In the genomic region with DNA sequence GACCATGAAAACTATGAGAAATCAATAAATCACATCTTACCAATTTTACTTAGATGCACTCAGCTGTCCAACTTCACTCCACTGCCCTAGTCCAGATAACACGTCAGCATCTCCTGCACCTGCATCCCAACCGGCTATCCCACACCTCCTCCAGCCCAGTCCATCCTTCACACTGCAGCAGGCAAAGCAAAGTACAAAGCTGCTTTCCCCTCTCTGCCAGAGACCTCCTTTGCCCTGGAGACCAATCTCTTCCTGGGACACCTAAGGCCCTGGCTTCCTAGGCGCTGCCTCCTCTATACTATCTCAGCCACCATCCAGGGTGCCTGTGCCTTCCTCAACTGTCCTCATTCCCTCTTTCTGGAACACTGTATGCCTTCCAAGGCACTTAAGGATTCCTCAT, we compare ENCODE assay signal across 1 cellular context.
TF ChIP-seq lines count a peak whose summit lies in the region.

No MANE protein-coding gene starts in this region.

TF ChIP-seq in GM23338, 12 proteins besides CTCF, POLR2A, EP300 and RAD21 (continued from another document):
- TF ChIP-seq, protein P1, sequence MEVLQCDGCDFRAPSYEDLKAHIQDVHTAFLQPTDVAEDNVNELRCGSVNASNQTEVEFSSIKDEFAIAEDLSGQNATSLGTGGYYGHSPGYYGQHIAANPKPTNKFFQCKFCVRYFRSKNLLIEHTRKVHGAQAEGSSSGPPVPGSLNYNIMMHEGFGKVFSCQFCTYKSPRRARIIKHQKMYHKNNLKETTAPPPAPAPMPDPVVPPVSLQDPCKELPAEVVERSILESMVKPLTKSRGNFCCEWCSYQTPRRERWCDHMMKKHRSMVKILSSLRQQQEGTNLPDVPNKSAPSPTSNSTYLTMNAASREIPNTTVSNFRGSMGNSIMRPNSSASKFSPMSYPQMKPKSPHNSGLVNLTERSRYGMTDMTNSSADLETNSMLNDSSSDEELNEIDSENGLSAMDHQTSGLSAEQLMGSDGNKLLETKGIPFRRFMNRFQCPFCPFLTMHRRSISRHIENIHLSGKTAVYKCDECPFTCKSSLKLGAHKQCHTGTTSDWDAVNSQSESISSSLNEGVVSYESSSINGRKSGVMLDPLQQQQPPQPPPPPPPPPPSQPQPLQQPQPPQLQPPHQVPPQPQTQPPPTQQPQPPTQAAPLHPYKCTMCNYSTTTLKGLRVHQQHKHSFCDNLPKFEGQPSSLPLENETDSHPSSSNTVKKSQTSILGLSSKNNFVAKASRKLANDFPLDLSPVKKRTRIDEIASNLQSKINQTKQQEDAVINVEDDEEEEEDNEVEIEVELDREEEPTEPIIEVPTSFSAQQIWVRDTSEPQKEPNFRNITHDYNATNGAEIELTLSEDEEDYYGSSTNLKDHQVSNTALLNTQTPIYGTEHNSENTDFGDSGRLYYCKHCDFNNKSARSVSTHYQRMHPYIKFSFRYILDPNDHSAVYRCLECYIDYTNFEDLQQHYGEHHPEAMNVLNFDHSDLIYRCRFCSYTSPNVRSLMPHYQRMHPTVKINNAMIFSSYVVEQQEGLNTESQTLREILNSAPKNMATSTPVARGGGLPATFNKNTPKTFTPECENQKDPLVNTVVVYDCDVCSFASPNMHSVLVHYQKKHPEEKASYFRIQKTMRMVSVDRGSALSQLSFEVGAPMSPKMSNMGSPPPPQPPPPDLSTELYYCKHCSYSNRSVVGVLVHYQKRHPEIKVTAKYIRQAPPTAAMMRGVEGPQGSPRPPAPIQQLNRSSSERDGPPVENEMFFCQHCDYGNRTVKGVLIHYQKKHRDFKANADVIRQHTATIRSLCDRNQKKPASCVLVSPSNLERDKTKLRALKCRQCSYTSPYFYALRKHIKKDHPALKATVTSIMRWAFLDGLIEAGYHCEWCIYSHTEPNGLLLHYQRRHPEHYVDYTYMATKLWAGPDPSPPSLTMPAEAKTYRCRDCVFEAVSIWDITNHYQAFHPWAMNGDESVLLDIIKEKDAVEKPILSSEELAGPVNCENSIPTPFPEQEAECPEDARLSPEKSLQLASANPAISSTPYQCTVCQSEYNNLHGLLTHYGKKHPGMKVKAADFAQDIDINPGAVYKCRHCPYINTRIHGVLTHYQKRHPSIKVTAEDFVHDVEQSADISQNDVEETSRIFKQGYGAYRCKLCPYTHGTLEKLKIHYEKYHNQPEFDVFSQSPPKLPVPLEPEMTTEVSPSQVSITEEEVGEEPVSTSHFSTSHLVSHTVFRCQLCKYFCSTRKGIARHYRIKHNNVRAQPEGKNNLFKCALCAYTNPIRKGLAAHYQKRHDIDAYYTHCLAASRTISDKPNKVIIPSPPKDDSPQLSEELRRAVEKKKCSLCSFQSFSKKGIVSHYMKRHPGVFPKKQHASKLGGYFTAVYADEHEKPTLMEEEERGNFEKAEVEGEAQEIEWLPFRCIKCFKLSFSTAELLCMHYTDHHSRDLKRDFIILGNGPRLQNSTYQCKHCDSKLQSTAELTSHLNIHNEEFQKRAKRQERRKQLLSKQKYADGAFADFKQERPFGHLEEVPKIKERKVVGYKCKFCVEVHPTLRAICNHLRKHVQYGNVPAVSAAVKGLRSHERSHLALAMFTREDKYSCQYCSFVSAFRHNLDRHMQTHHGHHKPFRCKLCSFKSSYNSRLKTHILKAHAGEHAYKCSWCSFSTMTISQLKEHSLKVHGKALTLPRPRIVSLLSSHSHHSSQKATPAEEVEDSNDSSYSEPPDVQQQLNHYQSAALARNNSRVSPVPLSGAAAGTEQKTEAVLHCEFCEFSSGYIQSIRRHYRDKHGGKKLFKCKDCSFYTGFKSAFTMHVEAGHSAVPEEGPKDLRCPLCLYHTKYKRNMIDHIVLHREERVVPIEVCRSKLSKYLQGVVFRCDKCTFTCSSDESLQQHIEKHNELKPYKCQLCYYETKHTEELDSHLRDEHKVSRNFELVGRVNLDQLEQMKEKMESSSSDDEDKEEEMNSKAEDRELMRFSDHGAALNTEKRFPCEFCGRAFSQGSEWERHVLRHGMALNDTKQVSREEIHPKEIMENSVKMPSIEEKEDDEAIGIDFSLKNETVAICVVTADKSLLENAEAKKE (CRISPR knock-in tag; IDR thresholded peaks at IDR 0.05), result no peak
- TF ChIP-seq, protein P2, sequence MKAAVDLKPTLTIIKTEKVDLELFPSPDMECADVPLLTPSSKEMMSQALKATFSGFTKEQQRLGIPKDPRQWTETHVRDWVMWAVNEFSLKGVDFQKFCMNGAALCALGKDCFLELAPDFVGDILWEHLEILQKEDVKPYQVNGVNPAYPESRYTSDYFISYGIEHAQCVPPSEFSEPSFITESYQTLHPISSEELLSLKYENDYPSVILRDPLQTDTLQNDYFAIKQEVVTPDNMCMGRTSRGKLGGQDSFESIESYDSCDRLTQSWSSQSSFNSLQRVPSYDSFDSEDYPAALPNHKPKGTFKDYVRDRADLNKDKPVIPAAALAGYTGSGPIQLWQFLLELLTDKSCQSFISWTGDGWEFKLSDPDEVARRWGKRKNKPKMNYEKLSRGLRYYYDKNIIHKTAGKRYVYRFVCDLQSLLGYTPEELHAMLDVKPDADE (IDR thresholded peaks at IDR 0.05), result no peak
- no peak for TF ChIP-seq ZNF114 (CRISPR knock-in tag; IDR thresholded peaks at IDR 0.05)
- TF ChIP-seq EZH2 (IDR thresholded peaks at IDR 0.05; ENCODE audit: low read depth, unreplicated experiment), result no peak
- no peak for TF ChIP-seq STAT1 (IDR thresholded peaks at IDR 0.05; ENCODE audit: unreplicated experiment)
- no peak for TF ChIP-seq JUNB (IDR thresholded peaks at IDR 0.05; ENCODE audit: unreplicated experiment)
- no peak for TF ChIP-seq ZNF331 (CRISPR knock-in tag; IDR thresholded peaks at IDR 0.05; ENCODE audit: low read depth)
- TF ChIP-seq, protein P3, sequence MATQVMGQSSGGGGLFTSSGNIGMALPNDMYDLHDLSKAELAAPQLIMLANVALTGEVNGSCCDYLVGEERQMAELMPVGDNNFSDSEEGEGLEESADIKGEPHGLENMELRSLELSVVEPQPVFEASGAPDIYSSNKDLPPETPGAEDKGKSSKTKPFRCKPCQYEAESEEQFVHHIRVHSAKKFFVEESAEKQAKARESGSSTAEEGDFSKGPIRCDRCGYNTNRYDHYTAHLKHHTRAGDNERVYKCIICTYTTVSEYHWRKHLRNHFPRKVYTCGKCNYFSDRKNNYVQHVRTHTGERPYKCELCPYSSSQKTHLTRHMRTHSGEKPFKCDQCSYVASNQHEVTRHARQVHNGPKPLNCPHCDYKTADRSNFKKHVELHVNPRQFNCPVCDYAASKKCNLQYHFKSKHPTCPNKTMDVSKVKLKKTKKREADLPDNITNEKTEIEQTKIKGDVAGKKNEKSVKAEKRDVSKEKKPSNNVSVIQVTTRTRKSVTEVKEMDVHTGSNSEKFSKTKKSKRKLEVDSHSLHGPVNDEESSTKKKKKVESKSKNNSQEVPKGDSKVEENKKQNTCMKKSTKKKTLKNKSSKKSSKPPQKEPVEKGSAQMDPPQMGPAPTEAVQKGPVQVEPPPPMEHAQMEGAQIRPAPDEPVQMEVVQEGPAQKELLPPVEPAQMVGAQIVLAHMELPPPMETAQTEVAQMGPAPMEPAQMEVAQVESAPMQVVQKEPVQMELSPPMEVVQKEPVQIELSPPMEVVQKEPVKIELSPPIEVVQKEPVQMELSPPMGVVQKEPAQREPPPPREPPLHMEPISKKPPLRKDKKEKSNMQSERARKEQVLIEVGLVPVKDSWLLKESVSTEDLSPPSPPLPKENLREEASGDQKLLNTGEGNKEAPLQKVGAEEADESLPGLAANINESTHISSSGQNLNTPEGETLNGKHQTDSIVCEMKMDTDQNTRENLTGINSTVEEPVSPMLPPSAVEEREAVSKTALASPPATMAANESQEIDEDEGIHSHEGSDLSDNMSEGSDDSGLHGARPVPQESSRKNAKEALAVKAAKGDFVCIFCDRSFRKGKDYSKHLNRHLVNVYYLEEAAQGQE (IDR thresholded peaks at IDR 0.05; ENCODE audit: unreplicated experiment), result no peak
